20 cellular contexts compared by ENCODE assay signal in the genomic region with DNA sequence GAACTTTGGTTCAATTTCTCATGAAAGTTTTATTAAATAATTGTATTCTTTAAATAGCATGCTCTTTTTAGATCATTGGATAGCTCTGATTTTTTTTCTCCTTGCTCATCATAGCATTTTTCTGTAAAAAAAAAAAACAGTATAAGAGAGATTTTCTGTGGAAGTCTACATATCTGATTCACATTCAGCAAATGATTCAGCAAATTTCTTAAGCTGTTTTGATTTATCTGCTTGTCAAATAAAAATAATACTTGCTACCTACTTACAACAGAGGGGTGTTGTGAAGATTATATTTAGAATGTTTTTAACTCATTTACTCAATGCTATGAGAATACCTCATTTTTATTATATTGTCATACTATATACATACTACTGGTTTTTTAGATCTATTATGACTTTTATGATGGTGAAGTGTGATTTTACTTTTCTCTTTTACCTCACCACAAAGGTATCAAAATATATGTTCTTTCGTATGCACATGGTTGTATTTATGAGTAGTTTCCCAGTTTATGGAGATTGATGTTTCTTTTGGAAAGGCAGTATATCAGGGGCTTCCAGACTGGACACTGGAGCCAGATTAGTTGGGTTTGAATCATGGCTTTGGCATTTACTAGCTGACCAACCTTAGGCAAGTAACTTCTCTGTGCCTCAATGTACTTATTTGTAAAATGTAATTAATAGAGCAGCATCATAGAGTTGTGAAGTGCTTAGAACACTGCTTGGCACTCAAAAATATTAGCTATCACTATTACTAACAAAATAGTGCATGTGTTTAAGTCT. TPM values are rescaled to one million over a fixed set of nuclear protein-coding genes. Genes with fewer than 3 reads are reported as not detected.
DNase-seq lines count a peak whose midpoint lies in the region; ATAC-seq, FAIRE-seq and TF ChIP-seq lines count a peak whose summit lies in the region.
"Had no signal": no experiment of that assay in that cellular context is flagged by ENCODE, and none has a peak within 500 bp of the region (broad histone marks: within the 10 kb centered on the region; RNA-seq: fewer than 3 reads in every experiment).

No MANE protein-coding gene starts in this region.

- no peak for TF ChIP-seq POLR2A in endothelial cell of umbilical vein (IDR thresholded peaks at IDR 0.05; ENCODE audit: low read depth, low read length)

- H3K4me2 ChIP-seq in endothelial cell of umbilical vein (ENCODE audit: insufficient read depth, low read length) (peak overlapping the region; percentile 57), osteoblast (ENCODE audit: insufficient read depth, low read length) (peak overlapping the region; percentile 55)

- no peaks in the 10 kb centered on the region for H3K27me3 Mint-ChIP-seq in activated T-helper 17 cell treated with anti-CD3 and anti-CD28 coated beads, Interleukin-2, amount 50 U/mL, for 72 hours

- H4K20me1 ChIP-seq in endothelial cell of umbilical vein (replicated peaks; ENCODE audit: control insufficient read depth, extremely low read depth, insufficient read depth, low read length) (no peaks in the 10 kb centered on the region), osteoblast (ENCODE audit: insufficient read depth, low read length) (peaks cover 3% of the 10 kb centered on the region)

- ATAC-seq in Panc1 (0 out of 2 replicates have a peak, but pooled peaks have one; percentile 32), HG02885 (IDR thresholded peaks at IDR 0.05; ENCODE audit: poor library complexity, unreplicated experiment) (no peak)
- ATAC-seq in activated T-helper 17 cell treated with anti-CD3 and anti-CD28 coated beads, Interleukin-2, amount 50 U/mL, for 72 hours (replicated peaks): no peak

- peaks cover 55% of the 10 kb centered on the region for H3K4me1 ChIP-seq in Panc1 (ENCODE audit: control insufficient read depth, insufficient read depth, low read length)
- H3K4me1 ChIP-seq in endothelial cell of umbilical vein (ENCODE audit: control insufficient read depth, extremely low read depth, insufficient read depth, low read length): peaks cover 70% of the 10 kb centered on the region
- peaks cover 62% of the 10 kb centered on the region for H3K4me1 ChIP-seq in osteoblast (ENCODE audit: insufficient read depth, low read length)
- peaks cover 0 to 2% of the 10 kb centered on the region in 2 donors for H3K4me1 ChIP-seq in small intestine (ENCODE audit: control insufficient read depth in 2 of 2, insufficient read depth in 1 of 2, low read depth in 1 of 2, low read length in 1 of 2)
- H3K4me1 ChIP-seq: prostate gland had no signal

- peak overlapping the region; percentile 70 for H3K9ac ChIP-seq in endothelial cell of umbilical vein (replicated peaks; ENCODE audit: extremely low read depth, insufficient read depth, low read length)

- H3K4me3 Mint-ChIP-seq in activated T-helper 17 cell treated with anti-CD3 and anti-CD28 coated beads, Interleukin-2, amount 50 U/mL, for 72 hours: no peak overlapping the region
- H3K4me3 Mint-ChIP-seq: activated naive CD8-positive, alpha-beta T cell treated with anti-CD3 and anti-CD28 coated beads, Interleukin-2, amount 10 ng/mL, durations not matched to agents 7 days and 5 days; activated T-helper 1 cell treated with anti-CD3 and anti-CD28 coated beads, Interleukin-12 subunit alpha, Interleukin-12 subunit beta, Interleukin-2, Interleukin-4 antibody, amounts not matched to agents 30 ng/mL and 10 ng/mL and 1 ng/mL, durations not matched to agents 14 hours and 24 hours and 36 hours; naive thymus-derived CD4-positive, alpha-beta T cell had no signal

- dilution Hi-C loops in endothelial cell of umbilical vein (cut with MboI; ENCODE audit: extremely low pct_ligation_motif_present, low sequenced_read_pairs): no loop called here

- H3K4me3 ChIP-seq in Panc1 (ENCODE audit: low read depth in 2 of 2, low read length in 2 of 2) (no peak overlapping the region), endothelial cell of umbilical vein (replicated peaks in 1 of 3; ENCODE audit: insufficient read depth in 1 of 3, low read depth in 1 of 3, low read length in 3 of 3) (peak overlapping the region in 1 of 3 experiments; percentile 9), osteoblast (ENCODE audit: insufficient read depth, low read length) (no peak overlapping the region), small intestine (ENCODE audit: low read depth in 1 of 2, low read length in 2 of 2) (no peak overlapping the region)
- H3K4me3 ChIP-seq: esophagus muscularis mucosa, heart right ventricle, prostate gland, suprapubic skin had no signal

- FAIRE-seq in endothelial cell of umbilical vein (lab: Jason Lieb, UNC) (no peak), small intestine (lab: Jason Lieb, UNC) (no peak)

- no peak for TF ChIP-seq CTCF in Panc1 (IDR thresholded peaks at IDR 0.05)
- no peak for TF ChIP-seq CTCF in endothelial cell of umbilical vein (IDR thresholded peaks at IDR 0.05; ENCODE audit: extremely low read depth in 1 of 2, insufficient read depth in 1 of 2, low read depth in 1 of 2, low read length in 2 of 2)
- no peak for TF ChIP-seq CTCF in osteoblast (IDR thresholded peaks at IDR 0.05; ENCODE audit: extremely low read depth, low read depth, low read length)

- in situ Hi-C loops in Panc1 (cut with HindIII; ENCODE audit: low pct_unique_long_range_greater_than_20kb, low sequenced_read_pairs): no loop called here

- no peaks in the 10 kb centered on the region for H3K36me3 Mint-ChIP-seq in activated T-helper 17 cell treated with anti-CD3 and anti-CD28 coated beads, Interleukin-2, amount 50 U/mL, for 72 hours (ENCODE audit: low read depth)
- H3K36me3 Mint-ChIP-seq: activated naive CD8-positive, alpha-beta T cell treated with anti-CD3 and anti-CD28 coated beads, Interleukin-2, amount 10 ng/mL, durations not matched to agents 7 days and 5 days had no signal

- peaks cover 4% of the 10 kb centered on the region for H3K4me1 Mint-ChIP-seq in activated T-helper 17 cell treated with anti-CD3 and anti-CD28 coated beads, Interleukin-2, amount 50 U/mL, for 72 hours

- 97 to 100% (median 99%) methylated on average over 1 of the region's 1 CpG for WGBS in small intestine, 3 donors

- no TSS peak for BruUV-seq in Panc1 (replicated peaks; lab: Mats Ljungman, UMichigan)
- BruUV-seq in endothelial cell of umbilical vein (replicated peaks; lab: Mats Ljungman, UMichigan): no TSS peak

- intact Hi-C loops in Panc1 (cut with micrococcal nuclease; ENCODE audit: unreplicated experiment): no loop called here
- intact Hi-C loops in endothelial cell of umbilical vein (cut with micrococcal nuclease): loop anchor here (2.0 to 10.0 kb wide), 4 partner anchors 23 to 597 kb away; no protein-coding TSS in a partner anchor

- CTCF ChIA-PET in Panc1 (lab: Charles Lee) (no interaction called here), endothelial cell of umbilical vein (lab: Charles Lee) (interaction anchor here (0.6 to 5.4 kb wide), 11 partner anchors 12 to 486 kb away, joined by 3 to 37 read pairs (median 3); a partner anchor contains a TSS)

- H3K36me3 ChIP-seq in Panc1 (ENCODE audit: control insufficient read depth, insufficient read depth, low read length) (no peaks in the 10 kb centered on the region), endothelial cell of umbilical vein (ENCODE audit: control insufficient read depth in 2 of 2, extremely low read depth in 1 of 2, insufficient read depth in 2 of 2, low read length in 2 of 2) (no peaks in the 10 kb centered on the region), osteoblast (ENCODE audit: insufficient read depth, low read length) (no peaks in the 10 kb centered on the region), small intestine (ENCODE audit: control insufficient read depth in 2 of 2, insufficient read depth in 2 of 2, low read length in 2 of 2) (no peaks in the 10 kb centered on the region)
- H3K36me3 ChIP-seq: BE2C, esophagus muscularis mucosa, heart right ventricle, prostate gland, suprapubic skin had no signal

- no peaks in the 10 kb centered on the region for H3K27me3 ChIP-seq in Panc1 (ENCODE audit: control insufficient read depth, insufficient read depth, low read length)
- H3K27me3 ChIP-seq in endothelial cell of umbilical vein (ENCODE audit: control insufficient read depth in 2 of 2, insufficient read depth in 2 of 2, low read length in 2 of 2): no peaks in the 10 kb centered on the region
- no peaks in the 10 kb centered on the region for H3K27me3 ChIP-seq in osteoblast (ENCODE audit: insufficient read depth, low read length)
- no peaks in the 10 kb centered on the region for H3K27me3 ChIP-seq in small intestine (ENCODE audit: control insufficient read depth in 2 of 2, insufficient read depth in 2 of 2, low read length in 2 of 2)
- H3K27me3 ChIP-seq: BE2C, esophagus muscularis mucosa, heart right ventricle, suprapubic skin had no signal

- DNase-seq in EL: peak; percentile 61
- DNase-seq in Panc1 (ENCODE audit: low read depth, low spot score): no peak
- DNase-seq in endothelial cell of umbilical vein (ENCODE audit: low read depth, low spot score): peak; percentile 73
- DNase-seq in osteoblast (ENCODE audit: insufficient read length, low spot score, missing footprints): peak; percentile 74
- DNase-seq in small intestine: no peak
- DNase-seq in activated CD8-positive, alpha-beta memory T cell treated with anti-CD3 and anti-CD28 coated beads, Interleukin-2, amount 50 U/mL, for 48 hours: no peak
- DNase-seq: activated CD4-positive, CD25-positive, alpha-beta regulatory T cell; activated naive CD8-positive, alpha-beta T cell treated with anti-CD3 and anti-CD28 coated beads, Interleukin-2, amount 10 ng/mL, durations not matched to agents 7 days and 5 days; BE2C; caudate nucleus; heart right ventricle; naive thymus-derived CD4-positive, alpha-beta T cell; NCI-H187 treated with DMSO at 0.1 percent for 48 hours; stimulated activated CD4-positive, alpha-beta T cell treated with anti-CD3 and anti-CD28 coated beads, Interleukin-12 subunit alpha, Interleukin-12 subunit beta, amount 100 ng/mL, for 4 hours had no signal

- H3K9me1 ChIP-seq in endothelial cell of umbilical vein (replicated peaks; ENCODE audit: control insufficient read depth, extremely low read depth, insufficient read depth, low read length): no peaks in the 10 kb centered on the region

- POLR2A ChIA-PET in Panc1 (lab: Charles Lee): interaction anchor here (0.7 kb wide), 1 partner anchor 30 kb away, joined by 4 read pairs; no protein-coding TSS in a partner anchor
- POLR2A ChIA-PET in endothelial cell of umbilical vein (lab: Charles Lee): interaction anchor here (0.8 to 1.6 kb wide), 3 partner anchors 23 to 286 kb away, joined by 3 to 4 read pairs (median 4); no protein-coding TSS in a partner anchor

- no peaks in the 10 kb centered on the region for H3K9me3 Mint-ChIP-seq in activated T-helper 17 cell treated with anti-CD3 and anti-CD28 coated beads, Interleukin-2, amount 50 U/mL, for 72 hours
- H3K9me3 Mint-ChIP-seq: activated naive CD8-positive, alpha-beta T cell treated with anti-CD3 and anti-CD28 coated beads, Interleukin-2, amount 10 ng/mL, durations not matched to agents 7 days and 5 days; activated T-helper 1 cell treated with anti-CD3 and anti-CD28 coated beads, Interleukin-12 subunit alpha, Interleukin-12 subunit beta, Interleukin-2, Interleukin-4 antibody, amounts not matched to agents 30 ng/mL and 10 ng/mL and 1 ng/mL, durations not matched to agents 14 hours and 24 hours and 36 hours; naive thymus-derived CD4-positive, alpha-beta T cell had no signal

- no peaks in the 10 kb centered on the region for H3K9me3 ChIP-seq in Panc1 (ENCODE audit: control insufficient read depth, insufficient read depth, low read depth, low read length)
- no peaks in the 10 kb centered on the region for H3K9me3 ChIP-seq in endothelial cell of umbilical vein (replicated peaks; ENCODE audit: control insufficient read depth, insufficient read depth, low read length)
- no peaks in the 10 kb centered on the region for H3K9me3 ChIP-seq in osteoblast (ENCODE audit: low read depth, low read length)
- H3K9me3 ChIP-seq in small intestine (ENCODE audit: control insufficient read depth, low read depth): no peaks in the 10 kb centered on the region
- H3K9me3 ChIP-seq: BE2C, esophagus muscularis mucosa, heart right ventricle, prostate gland, suprapubic skin had no signal

- H2AFZ ChIP-seq in endothelial cell of umbilical vein (ENCODE audit: low read depth, low read length) (no peak overlapping the region), osteoblast (ENCODE audit: low read length) (no peak overlapping the region)

- no peak overlapping the region for H3K27ac Mint-ChIP-seq in activated T-helper 17 cell treated with anti-CD3 and anti-CD28 coated beads, Interleukin-2, amount 50 U/mL, for 72 hours
- H3K27ac Mint-ChIP-seq: activated naive CD8-positive, alpha-beta T cell treated with anti-CD3 and anti-CD28 coated beads, Interleukin-2, amount 10 ng/mL, durations not matched to agents 7 days and 5 days; activated T-helper 1 cell treated with anti-CD3 and anti-CD28 coated beads, Interleukin-12 subunit alpha, Interleukin-12 subunit beta, Interleukin-2, Interleukin-4 antibody, amounts not matched to agents 30 ng/mL and 10 ng/mL and 1 ng/mL, durations not matched to agents 14 hours and 24 hours and 36 hours had no signal

- H3K27ac ChIP-seq in Panc1 (ENCODE audit: low read length) (peak overlapping the region; percentile 18; the same call in 1 of the 2 replicates), endothelial cell of umbilical vein (ENCODE audit: insufficient read depth, low read depth, low read length) (peak overlapping the region; percentile 95), osteoblast (ENCODE audit: low read depth, low read length) (peak overlapping the region; percentile 63), small intestine (ENCODE audit: low read depth in 1 of 2, low read length in 1 of 2) (no peak overlapping the region)
- H3K27ac ChIP-seq: esophagus muscularis mucosa, heart right ventricle, prostate gland, suprapubic skin had no signal

- H3K79me2 ChIP-seq in endothelial cell of umbilical vein (ENCODE audit: control insufficient read depth, insufficient read depth, low read length) (peaks cover 87% of the 10 kb centered on the region), osteoblast (ENCODE audit: insufficient read depth, low read length) (peaks cover 93% of the 10 kb centered on the region)

RNA-seq across cellular contexts. Expression of a gene that starts 25.5 kb away (rescaled TPM):
- 169 TPM for total RNA-seq in Panc1 (2021; ENCODE audit: unreplicated experiment)
- polyA plus RNA-seq in Panc1 (2012; ENCODE audit: insufficient read length): 47.4 TPM
- 242 and 298 TPM in 2 replicates for total RNA-seq in endothelial cell of umbilical vein
- 49.0 and 65.6 TPM in 2 replicates for polyA plus RNA-seq in endothelial cell of umbilical vein
- polyA plus RNA-seq in endothelial cell of umbilical vein (2011; cell fraction: cytosol; rRNA removed): 71.0 and 79.5 TPM in 2 replicates
- 124 and 164 TPM in 2 replicates for polyA plus RNA-seq in endothelial cell of umbilical vein (2011; cell fraction: nucleus; rRNA removed)
- 182 and 228 TPM in 2 replicates for polyA plus RNA-seq in endothelial cell of umbilical vein (2012)
- 356 and 415 TPM in 2 replicates for polyA minus RNA-seq in endothelial cell of umbilical vein
- polyA minus RNA-seq in endothelial cell of umbilical vein (2011; cell fraction: cytosol; rRNA and poly(A)+ RNA removed): 201 TPM
- polyA minus RNA-seq in endothelial cell of umbilical vein (2011; cell fraction: nucleus; rRNA and poly(A)+ RNA removed): 332 and 439 TPM in 2 replicates
- 243 and 256 TPM in 2 replicates for total RNA-seq in osteoblast
- 10 to 100 TPM; 23.7 to 28.2 (median 27.0) TPM for polyA plus RNA-seq in small intestine
- total RNA-seq in activated T-helper 17 cell treated with anti-CD3 and anti-CD28 coated beads, Interleukin-2, amount 50 U/mL, for 72 hours: 100 to 1,000 TPM in 1 of 2 donors, 10 to 100 TPM in 1; 61.7 to 117 TPM

Comparison
In these comparisons a context has a peak if more than half of its experiments do, and no peak if none do; other contexts are left out.
1. DNase-seq: peak in EL (single experiment), endothelial cell of umbilical vein (single experiment) and osteoblast (single experiment); none in Panc1 (single experiment), small intestine (single experiment) and activated CD8-positive, alpha-beta memory T cell treated with anti-CD3 and anti-CD28 coated beads, Interleukin-2, amount 50 U/mL, for 48 hours (single experiment).
2. H3K27ac ChIP-seq: peak in Panc1 (single experiment), endothelial cell of umbilical vein (single experiment) and osteoblast (single experiment); none in small intestine (0 of 2).